20 cellular contexts compared by ENCODE assay signal in the genomic region with DNA sequence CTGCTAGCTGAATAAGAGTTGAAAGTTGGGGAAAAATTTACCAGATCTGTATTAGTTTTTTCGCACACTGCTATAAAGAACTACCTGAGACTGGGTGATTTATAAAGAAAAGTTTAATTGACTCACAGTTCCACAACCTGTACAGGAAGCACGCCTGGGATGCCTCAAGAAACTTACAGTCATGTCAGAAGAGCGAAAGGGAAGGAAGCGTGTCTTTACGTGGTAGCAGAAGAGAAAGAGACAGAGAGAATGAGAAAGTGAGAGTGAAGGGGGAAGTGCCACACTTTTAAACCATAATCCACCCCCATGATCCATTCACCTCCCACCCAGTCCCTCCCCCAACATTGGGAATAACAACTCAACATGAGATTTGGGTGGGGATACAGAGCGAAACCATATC.
DNase-seq lines count a peak whose midpoint lies in the region; ATAC-seq and TF ChIP-seq lines count a peak whose summit lies in the region.
"Had no signal": no experiment of that assay in that cellular context is flagged by ENCODE, and none has a peak within 500 bp of the region (broad histone marks: within the 10 kb centered on the region; RNA-seq: fewer than 3 reads in every experiment).

No MANE protein-coding gene starts in this region.

- no peaks in the 10 kb centered on the region for H3K36me3 Mint-ChIP-seq in activated naive CD4-positive, alpha-beta T cell treated with anti-CD3 and anti-CD28 coated beads, Interleukin-2, amount 50 U/mL, for 72 hours
- H3K36me3 Mint-ChIP-seq in activated naive CD4-positive, alpha-beta T cell treated with anti-CD3 and anti-CD28 coated beads, Interleukin-2, amount 10 ng/mL, durations not matched to agents 7 days and 5 days = peaks cover 2% of the 10 kb centered on the region
- peaks cover 27 to 30% of the 10 kb centered on the region in 2 donors for H3K36me3 Mint-ChIP-seq in stimulated activated naive B cell treated with anti-CD40 and anti-IgM and Interleukin-4, amounts not matched to agents 10 μg/mL and 1 μg/mL and 100 μg/mL, for 72 hours
- peaks cover 1% of the 10 kb centered on the region for H3K36me3 Mint-ChIP-seq in activated CD4-positive, alpha-beta T cell treated with anti-CD3 and anti-CD28 coated beads, Interleukin-2, amount 10 ng/mL, durations not matched to agents 24 days and 14 days (ENCODE audit: low read depth)
- H3K36me3 Mint-ChIP-seq: natural killer cell treated with Interleukin-12 subunit alpha and Interleukin-12 subunit beta and Interleukin-15 and Interleukin-18, amount 100 ng/mL, for 72 hours had no signal

- DNase-seq in activated naive CD4-positive, alpha-beta T cell treated with anti-CD3 and anti-CD28 coated beads, Interleukin-2, amount 50 U/mL, for 72 hours (ENCODE audit: low spot score in 2 of 2) = no peak
- DNase-seq in activated naive CD4-positive, alpha-beta T cell treated with anti-CD3 and anti-CD28 coated beads, Interleukin-2, amount 10 ng/mL, durations not matched to agents 7 days and 5 days = no peak
- peak; percentile 6 for DNase-seq in stimulated activated naive B cell treated with anti-CD40 and anti-IgM and Interleukin-4, amounts not matched to agents 10 μg/mL and 1 μg/mL and 100 μg/mL, for 72 hours
- no peak for DNase-seq in activated CD8-positive, alpha-beta memory T cell treated with anti-CD3 and anti-CD28 coated beads, Interleukin-2, amount 50 U/mL, for 48 hours
- DNase-seq in GM20000 (ENCODE audit: low spot score) = no peak
- no peak for DNase-seq in activated CD4-positive, alpha-beta T cell treated with anti-CD3 and anti-CD28 coated beads, Interleukin-2, amount 10 ng/mL, durations not matched to agents 24 days and 14 days
- DNase-seq: activated CD4-positive, alpha-beta T cell treated with anti-CD3 and anti-CD28 coated beads for 48 hours; activated T-cell treated with anti-CD3 and anti-CD28 coated beads, Interleukin-2, amount 50 U/mL, for 4 hours; amniotic stem cell; CD4-positive, alpha-beta T cell; colonic mucosa; DND-41; KBM-7; NCI-H1417 treated with DMSO at 0.1 percent for 48 hours; NCI-H2227 treated with DMSO at 0.1 percent for 48 hours; SHP77; stimulated activated CD4-positive, alpha-beta T cell treated with anti-CD3 and anti-CD28 coated beads, Interleukin-12 subunit alpha, Interleukin-12 subunit beta, amount 100 ng/mL, for 4 hours had no signal

- H3K4me1 Mint-ChIP-seq in activated naive CD4-positive, alpha-beta T cell treated with anti-CD3 and anti-CD28 coated beads, Interleukin-2, amount 10 ng/mL, durations not matched to agents 7 days and 5 days = no peaks in the 10 kb centered on the region
- peaks cover 4 to 15% of the 10 kb centered on the region in 2 donors for H3K4me1 Mint-ChIP-seq in stimulated activated naive B cell treated with anti-CD40 and anti-IgM and Interleukin-4, amounts not matched to agents 10 μg/mL and 1 μg/mL and 100 μg/mL, for 72 hours
- H3K4me1 Mint-ChIP-seq in activated CD4-positive, alpha-beta T cell treated with anti-CD3 and anti-CD28 coated beads, Interleukin-2, amount 10 ng/mL, durations not matched to agents 24 days and 14 days = peaks cover 3% of the 10 kb centered on the region

- H3K27ac Mint-ChIP-seq in activated naive CD4-positive, alpha-beta T cell treated with anti-CD3 and anti-CD28 coated beads, Interleukin-2, amount 50 U/mL, for 72 hours = no peak overlapping the region
- H3K27ac Mint-ChIP-seq in activated naive CD4-positive, alpha-beta T cell treated with anti-CD3 and anti-CD28 coated beads, Interleukin-2, amount 10 ng/mL, durations not matched to agents 7 days and 5 days = no peak overlapping the region
- no peak overlapping the region for H3K27ac Mint-ChIP-seq in stimulated activated naive B cell treated with anti-CD40 and anti-IgM and Interleukin-4, amounts not matched to agents 10 μg/mL and 1 μg/mL and 100 μg/mL, for 72 hours
- H3K27ac Mint-ChIP-seq in activated CD4-positive, alpha-beta T cell treated with anti-CD3 and anti-CD28 coated beads, Interleukin-2, amount 10 ng/mL, durations not matched to agents 24 days and 14 days = no peak overlapping the region
- H3K27ac Mint-ChIP-seq: CD4-positive, alpha-beta T cell; natural killer cell treated with Interleukin-12 subunit alpha and Interleukin-12 subunit beta and Interleukin-15 and Interleukin-18, amount 100 ng/mL, for 72 hours had no signal

- no peaks in the 10 kb centered on the region for H3K27me3 Mint-ChIP-seq in activated naive CD4-positive, alpha-beta T cell treated with anti-CD3 and anti-CD28 coated beads, Interleukin-2, amount 10 ng/mL, durations not matched to agents 7 days and 5 days
- no peaks in the 10 kb centered on the region for H3K27me3 Mint-ChIP-seq in stimulated activated naive B cell treated with anti-CD40 and anti-IgM and Interleukin-4, amounts not matched to agents 10 μg/mL and 1 μg/mL and 100 μg/mL, for 72 hours
- no peaks in the 10 kb centered on the region for H3K27me3 Mint-ChIP-seq in activated CD4-positive, alpha-beta T cell treated with anti-CD3 and anti-CD28 coated beads, Interleukin-2, amount 10 ng/mL, durations not matched to agents 24 days and 14 days
- H3K27me3 Mint-ChIP-seq: CD4-positive, alpha-beta T cell; natural killer cell treated with Interleukin-12 subunit alpha and Interleukin-12 subunit beta and Interleukin-15 and Interleukin-18, amount 100 ng/mL, for 72 hours had no signal

- no peak overlapping the region for H3K4me3 Mint-ChIP-seq in activated naive CD4-positive, alpha-beta T cell treated with anti-CD3 and anti-CD28 coated beads, Interleukin-2, amount 10 ng/mL, durations not matched to agents 7 days and 5 days
- no peak overlapping the region for H3K4me3 Mint-ChIP-seq in stimulated activated naive B cell treated with anti-CD40 and anti-IgM and Interleukin-4, amounts not matched to agents 10 μg/mL and 1 μg/mL and 100 μg/mL, for 72 hours
- no peak overlapping the region for H3K4me3 Mint-ChIP-seq in activated CD4-positive, alpha-beta T cell treated with anti-CD3 and anti-CD28 coated beads, Interleukin-2, amount 10 ng/mL, durations not matched to agents 24 days and 14 days
- H3K4me3 Mint-ChIP-seq: activated T-cell treated with anti-CD3 and anti-CD28 coated beads, Interleukin-2, amount 50 U/mL, for 4 hours; CD4-positive, alpha-beta T cell; natural killer cell treated with Interleukin-12 subunit alpha and Interleukin-12 subunit beta and Interleukin-15 and Interleukin-18, amount 100 ng/mL, for 72 hours had no signal

- no peak for TF ChIP-seq CTCF in GM20000 (IDR thresholded peaks at IDR 0.05; ENCODE audit: extremely low read depth, missing control alignments)

- CTCF ChIA-PET in activated naive CD4-positive, alpha-beta T cell treated with anti-CD3 and anti-CD28 coated beads, Interleukin-2, amount 10 ng/mL, durations not matched to agents 7 days and 5 days (lab: Charles Lee) = no interaction called here

- intact Hi-C loops in activated CD4-positive, alpha-beta T cell treated with anti-CD3 and anti-CD28 coated beads, Interleukin-2, amount 10 ng/mL, durations not matched to agents 24 days and 14 days (cut with micrococcal nuclease) = no loop called here

- H3K9me3 Mint-ChIP-seq in activated naive CD4-positive, alpha-beta T cell treated with anti-CD3 and anti-CD28 coated beads, Interleukin-2, amount 50 U/mL, for 72 hours = no peaks in the 10 kb centered on the region
- no peaks in the 10 kb centered on the region for H3K9me3 Mint-ChIP-seq in activated naive CD4-positive, alpha-beta T cell treated with anti-CD3 and anti-CD28 coated beads, Interleukin-2, amount 10 ng/mL, durations not matched to agents 7 days and 5 days
- H3K9me3 Mint-ChIP-seq in stimulated activated naive B cell treated with anti-CD40 and anti-IgM and Interleukin-4, amounts not matched to agents 10 μg/mL and 1 μg/mL and 100 μg/mL, for 72 hours = peaks cover 0 to 6% of the 10 kb centered on the region in 2 donors
- no peaks in the 10 kb centered on the region for H3K9me3 Mint-ChIP-seq in activated CD4-positive, alpha-beta T cell treated with anti-CD3 and anti-CD28 coated beads, Interleukin-2, amount 10 ng/mL, durations not matched to agents 24 days and 14 days
- H3K9me3 Mint-ChIP-seq: activated T-cell treated with anti-CD3 and anti-CD28 coated beads, Interleukin-2, amount 50 U/mL, for 4 hours; CD4-positive, alpha-beta T cell; natural killer cell treated with Interleukin-12 subunit alpha and Interleukin-12 subunit beta and Interleukin-15 and Interleukin-18, amount 100 ng/mL, for 72 hours had no signal

- peak; percentile 50 to 88 for ATAC-seq in activated naive CD4-positive, alpha-beta T cell treated with anti-CD3 and anti-CD28 coated beads, Interleukin-2, amount 50 U/mL, for 72 hours
- ATAC-seq in GM21619 (IDR thresholded peaks at IDR 0.05; ENCODE audit: unreplicated experiment) (peak; percentile 86), HG03095 (IDR thresholded peaks at IDR 0.05; ENCODE audit: unreplicated experiment) (peak; percentile 89)
- ATAC-seq in stimulated activated naive B cell treated with anti-CD40 and anti-IgM and Interleukin-4, amounts not matched to agents 10 μg/mL and 1 μg/mL and 100 μg/mL, for 72 hours (replicated peaks) = peak; percentile 90 to 98
- ATAC-seq: activated T-cell treated with anti-CD3 and anti-CD28 coated beads, Interleukin-2, amount 50 U/mL, for 4 hours; natural killer cell treated with Interleukin-12 subunit alpha and Interleukin-12 subunit beta and Interleukin-15 and Interleukin-18, amount 100 ng/mL, for 72 hours had no signal
